In the genomic region with DNA sequence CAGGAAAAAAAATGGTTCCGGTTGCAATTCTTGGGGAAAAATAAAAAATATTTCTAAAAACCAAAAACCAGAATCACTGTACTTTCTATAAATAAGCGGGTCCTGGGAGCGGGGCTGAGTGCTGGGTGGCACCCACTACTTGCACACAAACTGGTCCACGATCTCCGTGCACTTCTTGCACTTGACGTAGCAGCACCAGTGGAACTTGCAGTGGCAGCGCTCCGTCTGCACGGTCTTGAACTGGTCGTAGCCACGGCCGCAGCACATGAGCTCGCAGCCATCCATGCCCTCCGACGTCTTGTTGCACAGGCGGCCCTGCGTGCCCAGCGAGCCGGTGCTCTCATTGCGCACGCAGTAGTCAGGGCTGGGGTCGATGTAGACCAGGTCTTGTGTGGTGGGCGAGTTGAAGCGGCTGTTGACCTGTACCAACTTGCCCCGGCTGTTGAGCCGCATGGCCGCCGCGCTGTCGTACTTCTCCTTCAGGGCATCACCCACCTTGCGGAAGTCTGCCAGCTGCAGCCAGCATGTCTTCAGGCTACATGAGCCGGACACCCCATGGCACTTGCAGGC, we compare ENCODE assay signal across 29 cellular contexts. TPM values are rescaled to one million over a fixed set of nuclear protein-coding genes. Genes with fewer than 3 reads are reported as not detected.
"Had no signal": no experiment of that assay in that cellular context is flagged by ENCODE, and none has a peak within 500 bp of the region (broad histone marks: within the 10 kb centered on the region; RNA-seq: fewer than 3 reads in every experiment).

No MANE protein-coding gene starts in this region.

- H3K36me3 ChIP-seq: neural progenitor cell, prostate gland, transverse colon, upper lobe of left lung had no signal

- H3K4me2 ChIP-seq: neural progenitor cell had no signal

- H3K27ac ChIP-seq: lower lobe of right lung, neural progenitor cell, pancreas, prostate gland, skin epidermis, transverse colon, upper lobe of left lung, vagina had no signal

- H3K27ac Mint-ChIP-seq: mesothelial cell of epicardium; naive B cell; natural killer cell; neural progenitor cell; stimulated activated naive CD8-positive, alpha-beta T cell treated with anti-CD3 and anti-CD28 coated beads, Interleukin-15, amount 100 ng/mL, for 72 hours had no signal

- FAIRE-seq: keratinocyte, pancreas had no signal

- H3K4me1 Mint-ChIP-seq: naive B cell; natural killer cell; neural progenitor cell; stimulated activated naive CD8-positive, alpha-beta T cell treated with anti-CD3 and anti-CD28 coated beads, Interleukin-15, amount 100 ng/mL, for 72 hours had no signal

- H3K9me3 ChIP-seq: lower lobe of right lung, pancreas, prostate gland, transverse colon, upper lobe of left lung, vagina had no signal

- H3K9me3 Mint-ChIP-seq: mesothelial cell of epicardium, natural killer cell, nephron progenitor cell, neural progenitor cell had no signal

- H3K36me3 Mint-ChIP-seq: natural killer cell had no signal

- H2AFZ ChIP-seq: neural progenitor cell had no signal

- H3K27me3 ChIP-seq: pancreas, transverse colon, upper lobe of left lung, vagina had no signal

- ATAC-seq: left lobe of liver; lower lobe of right lung; natural killer cell; pancreas; right cardiac atrium; sciatic nerve; stimulated activated naive CD8-positive, alpha-beta T cell treated with anti-CD3 and anti-CD28 coated beads, Interleukin-15, amount 100 ng/mL, for 72 hours had no signal

- H3K4me1 ChIP-seq: lower lobe of right lung, neural progenitor cell, pancreas, prostate gland, transverse colon, upper lobe of left lung, vagina had no signal

- H3K9ac ChIP-seq: neural progenitor cell had no signal

- H3K4me3 ChIP-seq: lower lobe of right lung, neural progenitor cell, pancreas, prostate gland, skin epidermis, transverse colon, upper lobe of left lung, vagina had no signal

- DNase-seq: hippocampal formation; kidney glomerular epithelial cell; left cardiac atrium; lower lobe of right lung; mammary epithelial cell; mesendoderm; naive B cell; natural killer cell; nephron progenitor cell; pancreas; retina; stimulated activated CD4-positive, alpha-beta T cell treated with anti-CD3 and anti-CD28 coated beads, Interleukin-12 subunit alpha, Interleukin-12 subunit beta, amount 100 ng/mL, for 4 hours; stimulated activated CD4-positive, alpha-beta T cell treated with anti-CD3 and anti-CD28 coated beads, Interleukin-15, amount 100 ng/mL, for 24 hours; stimulated activated CD4-positive, alpha-beta T cell treated with anti-CD3 and anti-CD28 coated beads, Interleukin-2, amount 100 ng/mL, for 24 hours; stimulated activated CD4-positive, alpha-beta T cell treated with anti-CD3 and anti-CD28 coated beads, Interleukin-4, amount 100 ng/mL, for 1 hour; stimulated activated naive CD4-positive, alpha-beta T cell treated with Interleukin-2 at 50 U/mL for 16 hours; stimulated activated naive CD8-positive, alpha-beta T cell treated with anti-CD3 and anti-CD28 coated beads, Interleukin-15, amount 100 ng/mL, for 72 hours; substantia nigra; transverse colon had no signal

- H3K4me3 Mint-ChIP-seq: mesothelial cell of epicardium; naive B cell; natural killer cell; nephron progenitor cell; neural progenitor cell; stimulated activated naive CD8-positive, alpha-beta T cell treated with anti-CD3 and anti-CD28 coated beads, Interleukin-15, amount 100 ng/mL, for 72 hours had no signal

RNA-seq across cellular contexts. Expression of gene WNT5A, which starts 17.1 kb away (rescaled TPM):
- total RNA-seq: natural killer cell had no signal
